9 cellular contexts compared by ENCODE assay signal in genomic region chr15:31362121-31362520, GRCh38. TPM values are rescaled to one million over a fixed set of nuclear protein-coding genes. Genes with fewer than 3 reads are reported as not detected.
A peak's percentile ranks its signal among the peaks of the same experiment; 100 is the strongest.
DNase-seq lines count a peak whose midpoint lies in the region; ATAC-seq and TF ChIP-seq lines count a peak whose summit lies in the region.
"Had no signal": no experiment of that assay in that cellular context is flagged by ENCODE, and none has a peak within 500 bp of the region (broad histone marks: within the 10 kb centered on the region; RNA-seq: fewer than 3 reads in every experiment).

No MANE protein-coding gene starts in this region.

- intact Hi-C loops in Right ventricle myocardium inferior (cut with DNase I) (loop anchor here (10.0 kb wide), 1 partner anchor 123 kb away; no protein-coding TSS in a partner anchor), left ventricle myocardium superior (cut with micrococcal nuclease) (no loop called here)

- no peaks in the 10 kb centered on the region for H3K36me3 ChIP-seq in GM23248 (ENCODE audit: low read depth)

- no peaks in the 10 kb centered on the region for H3K27me3 Mint-ChIP-seq in memory B cell
- H3K27me3 Mint-ChIP-seq in type B pancreatic cell, result no peaks in the 10 kb centered on the region

- TF ChIP-seq CTCF in type B pancreatic cell (conservative IDR thresholded peaks at IDR 0.05), result no peak

- no peaks in the 10 kb centered on the region for H3K9me3 Mint-ChIP-seq in activated naive CD4-positive, alpha-beta T cell treated with anti-CD3 and anti-CD28 coated beads, Interleukin-2, amount 50 U/mL, for 72 hours
- no peaks in the 10 kb centered on the region for H3K9me3 Mint-ChIP-seq in memory B cell
- no peaks in the 10 kb centered on the region for H3K9me3 Mint-ChIP-seq in type B pancreatic cell

- in situ Hi-C loops in GM23248 (cut with MboI), result no loop called here

- no peak overlapping the region for H3K9ac ChIP-seq in GM23248

- peaks cover 5 to 28% of the 10 kb centered on the region in 2 donors for H3K36me3 Mint-ChIP-seq in activated naive CD4-positive, alpha-beta T cell treated with anti-CD3 and anti-CD28 coated beads, Interleukin-2, amount 50 U/mL, for 72 hours
- H3K36me3 Mint-ChIP-seq in memory B cell (peaks cover 4% of the 10 kb centered on the region), type B pancreatic cell (no peaks in the 10 kb centered on the region)

- H3K4me3 Mint-ChIP-seq in memory B cell (peak overlapping the region; percentile 67), type B pancreatic cell (no peak overlapping the region)

- peaks cover 79% of the 10 kb centered on the region for H3K4me1 Mint-ChIP-seq in memory B cell
- peaks cover 55% of the 10 kb centered on the region for H3K4me1 Mint-ChIP-seq in type B pancreatic cell (ENCODE audit: unreplicated experiment)

- H3F3A ChIP-seq in GM23248 (ENCODE audit: insufficient read depth), result no peaks in the 10 kb centered on the region

- H3K4me3 ChIP-seq in GM23248, result no peak overlapping the region

- no peak overlapping the region for H2AFZ ChIP-seq in GM23248

- H3K27me3 ChIP-seq in GM23248 (replicated peaks; ENCODE audit: insufficient read depth), result no peaks in the 10 kb centered on the region

- H3K79me2 ChIP-seq in GM23248 (ENCODE audit: insufficient read depth), result peaks cover 99% of the 10 kb centered on the region

- H3K4me2 ChIP-seq in GM23248 (ENCODE audit: unreplicated experiment), result no peak overlapping the region

- peak; percentile 55 for DNase-seq in Right ventricle myocardium inferior (ENCODE audit: missing footprints)
- no peak for DNase-seq in left ventricle myocardium superior
- no peak for DNase-seq in activated naive CD4-positive, alpha-beta T cell treated with anti-CD3 and anti-CD28 coated beads, Interleukin-2, amount 50 U/mL, for 72 hours (ENCODE audit: low spot score in 2 of 2)
- no peak for DNase-seq in memory B cell (ENCODE audit: low spot score in 2 of 2)
- no peak for DNase-seq in type B pancreatic cell (ENCODE audit: extremely low spot score, unreplicated experiment)
- DNase-seq in GM23248, result no peak
- no peak for DNase-seq in stimulated activated CD4-positive, alpha-beta T cell treated with anti-CD3 and anti-CD28 coated beads, Interleukin-15, amount 100 ng/mL, for 24 hours
- DNase-seq in NCI-H748 treated with DMSO at 0.1 percent for 48 hours (lab: John Stamatoyannopoulos, UW), result no peak
- DNase-seq: cerebellar nuclear complex had no signal

- H3K4me1 ChIP-seq in GM23248 (ENCODE audit: insufficient read depth), result peaks cover 20% of the 10 kb centered on the region

- no peak overlapping the region for H3K27ac ChIP-seq in GM23248

- ATAC-seq in Right ventricle myocardium inferior (no peak), left ventricle myocardium superior (no peak), memory B cell (ENCODE audit: low read depth) (no peak)
- ATAC-seq in activated naive CD4-positive, alpha-beta T cell treated with anti-CD3 and anti-CD28 coated beads, Interleukin-2, amount 50 U/mL, for 72 hours, result no peak

- H3K9me3 ChIP-seq in GM23248 (ENCODE audit: low read depth), result no peaks in the 10 kb centered on the region

- 82 to 83% methylated on average over 4 of the region's 4 CpGs for WGBS in GM23248 (ENCODE audit: low coverage in 1 of 2, low lambda C conversion rate in 2 of 2, missing lambda C conversion rate in 2 of 2), 2 experiments

- peak overlapping the region; percentile 81 to 87 for H3K27ac Mint-ChIP-seq in activated naive CD4-positive, alpha-beta T cell treated with anti-CD3 and anti-CD28 coated beads, Interleukin-2, amount 50 U/mL, for 72 hours
- H3K27ac Mint-ChIP-seq in memory B cell (peak overlapping the region; percentile 76), type B pancreatic cell (peak overlapping the region; percentile 93)

- no peaks in the 10 kb centered on the region for H3K9me2 ChIP-seq in GM23248 (ENCODE audit: insufficient read depth)

- H4K20me1 ChIP-seq in GM23248 (ENCODE audit: insufficient read depth), result no peaks in the 10 kb centered on the region

RNA-seq across cellular contexts. Expression of gene KLF13, which starts 35.5 kb away (rescaled TPM):
- total RNA-seq in Right ventricle myocardium inferior (63.4 TPM), left ventricle myocardium superior (85.3 TPM), type B pancreatic cell (ENCODE audit: low replicate concordance) (38.6 and 58.2 TPM in 2 replicates)
- 100 to 1,000 TPM; 124 to 161 TPM for total RNA-seq in activated naive CD4-positive, alpha-beta T cell treated with anti-CD3 and anti-CD28 coated beads, Interleukin-2, amount 50 U/mL, for 72 hours
- total RNA-seq in GM23248 (2014; rRNA removed; shearing (Covaris generic)), result 27.8 and 38.9 TPM in 2 replicates
- polyA plus RNA-seq in GM23248 (2016; fragmentation: Nextera tagmentation; extraction: Ambion mirVana), result 8.0 and 9.1 TPM in 2 replicates
